14 cellular contexts compared by ENCODE assay signal in the genomic region with DNA sequence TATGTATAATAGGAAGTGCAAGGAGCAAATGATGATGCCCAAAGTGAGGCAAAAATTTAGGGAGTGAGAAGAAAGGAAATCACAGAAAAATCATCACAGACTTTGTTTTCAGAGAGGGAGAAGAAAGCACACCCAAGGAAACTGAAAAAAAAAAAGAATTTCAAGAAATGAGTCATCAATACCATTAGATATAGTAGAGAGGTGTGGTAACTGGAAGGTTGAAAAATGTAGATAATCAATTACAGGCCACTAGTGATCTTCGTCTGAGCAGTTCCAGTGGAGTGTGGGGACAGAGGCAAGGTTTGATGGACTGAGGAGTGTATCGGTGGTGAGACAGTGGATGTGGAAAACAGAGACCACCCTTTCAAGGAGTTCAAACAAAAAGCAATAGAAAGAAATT. TPM values are rescaled to one million over a fixed set of nuclear protein-coding genes. Genes with fewer than 3 reads are reported as not detected.
DNase-seq lines count a peak whose midpoint lies in the region; ATAC-seq lines count a peak whose summit lies in the region.
"Had no signal": no experiment of that assay in that cellular context is flagged by ENCODE, and none has a peak within 500 bp of the region (broad histone marks: within the 10 kb centered on the region; RNA-seq: fewer than 3 reads in every experiment).

No MANE protein-coding gene starts in this region.

- no peak overlapping the region for H2BK15ac ChIP-seq in neuronal stem cell (ENCODE audit: low read length)

- no peaks in the 10 kb centered on the region for H3K36me3 ChIP-seq in neuronal stem cell (replicated peaks in 1 of 2; ENCODE audit: control insufficient read depth in 2 of 2, insufficient read depth in 2 of 2, low read length in 2 of 2)

- H2BK120ac ChIP-seq in neuronal stem cell (ENCODE audit: low read depth, low read length), result no peak overlapping the region

- peaks cover 9% of the 10 kb centered on the region for H3K27me3 Mint-ChIP-seq in activated T-cell treated with anti-CD3 and anti-CD28 coated beads, Interleukin-2, amount 50 U/mL, for 72 hours (ENCODE audit: low read depth)

- H3K4me1 ChIP-seq in neuronal stem cell (ENCODE audit: control insufficient read depth in 2 of 2, insufficient read depth in 1 of 2, low read depth in 1 of 2, low read length in 2 of 2), result no peaks in the 10 kb centered on the region

- DNase-seq in activated effector memory CD4-positive, alpha-beta T cell treated with Interleukin-2 at 50 U/mL for 16 hours, result no peak
- no peak for DNase-seq in activated T-cell treated with anti-CD3 and anti-CD28 coated beads, Interleukin-2, amount 50 U/mL, for 72 hours
- DNase-seq in NCI-H510A treated with DMSO at 0.1 percent for 48 hours (lab: John Stamatoyannopoulos, UW) (no peak), neuronal stem cell (ENCODE audit: low spot score) (no peak)
- DNase-seq: activated CD4-positive, alpha-beta T cell treated with anti-CD3 and anti-CD28 coated beads for 36 hours; aorta; occipital lobe had no signal

- H3K9me3 Mint-ChIP-seq in activated T-cell treated with anti-CD3 and anti-CD28 coated beads, Interleukin-2, amount 50 U/mL, for 72 hours, result no peaks in the 10 kb centered on the region

- no peak overlapping the region for H3K9ac ChIP-seq in neuronal stem cell (ENCODE audit: low read depth, low read length, poor library complexity)

- no peak overlapping the region for H2AFZ ChIP-seq in neuronal stem cell (ENCODE audit: low read length)

- no peak overlapping the region for H3K14ac ChIP-seq in neuronal stem cell (ENCODE audit: low read length)

- H3K4me3 ChIP-seq in neuronal stem cell (ENCODE audit: low read length in 2 of 2), result no peak overlapping the region

- no peak overlapping the region for H3K4me3 Mint-ChIP-seq in activated T-cell treated with anti-CD3 and anti-CD28 coated beads, Interleukin-2, amount 50 U/mL, for 72 hours
- H3K4me3 Mint-ChIP-seq: activated CD4-positive, alpha-beta T cell treated with anti-CD3 and anti-CD28 coated beads for 36 hours had no signal

- H3K27me3 ChIP-seq in neuronal stem cell (ENCODE audit: control insufficient read depth in 3 of 3, insufficient read depth in 3 of 3, low read depth in 1 of 3, low read length in 3 of 3), result no peaks in the 10 kb centered on the region

- no peak overlapping the region for H2BK5ac ChIP-seq in neuronal stem cell (ENCODE audit: low read length)

- H3K18ac ChIP-seq in neuronal stem cell (ENCODE audit: low read length), result no peak overlapping the region

- H2AK5ac ChIP-seq in neuronal stem cell (ENCODE audit: low read depth, low read length), result no peak overlapping the region

- no CpG with 5 or more reads among the region's 2 CpGs for WGBS in neuronal stem cell (ENCODE audit: extremely low coverage in 2 of 2, insufficient read length in 2 of 2, insufficient replicate concordance in 1 of 2), 2 donors

- no peaks in the 10 kb centered on the region for H3K4me1 Mint-ChIP-seq in activated T-cell treated with anti-CD3 and anti-CD28 coated beads, Interleukin-2, amount 50 U/mL, for 72 hours (ENCODE audit: low read depth)
- H3K4me1 Mint-ChIP-seq: activated CD4-positive, alpha-beta T cell treated with anti-CD3 and anti-CD28 coated beads for 36 hours had no signal

- no peak overlapping the region for H2BK12ac ChIP-seq in neuronal stem cell (ENCODE audit: low read length)

- no peaks in the 10 kb centered on the region for H3K79me1 ChIP-seq in neuronal stem cell (ENCODE audit: low read depth, low read length)

- ATAC-seq in GM18867 (IDR thresholded peaks at IDR 0.05; ENCODE audit: unreplicated experiment) (peak; percentile 83), GM21381 (IDR thresholded peaks at IDR 0.05; ENCODE audit: unreplicated experiment) (peak; percentile 75), HG02938 (IDR thresholded peaks at IDR 0.05; ENCODE audit: unreplicated experiment) (peak; percentile 78), HG03460 (IDR thresholded peaks at IDR 0.05; ENCODE audit: unreplicated experiment) (peak; percentile 85)
- ATAC-seq in activated T-cell treated with anti-CD3 and anti-CD28 coated beads, Interleukin-2, amount 50 U/mL, for 72 hours (replicated peaks in 1 of 2), result no peak
- ATAC-seq: activated CD4-positive, alpha-beta T cell treated with anti-CD3 and anti-CD28 coated beads for 36 hours; HCT116 had no signal

- H3K4me2 ChIP-seq in neuronal stem cell (ENCODE audit: insufficient read depth, low read length, poor library complexity, severe bottlenecking), result no peak overlapping the region

- H3K4ac ChIP-seq in neuronal stem cell (ENCODE audit: low read length), result no peak overlapping the region

- H3K36me3 Mint-ChIP-seq in activated T-cell treated with anti-CD3 and anti-CD28 coated beads, Interleukin-2, amount 50 U/mL, for 72 hours (ENCODE audit: insufficient read depth in 2 of 2), result no peaks in the 10 kb centered on the region

- no peak overlapping the region for H3K27ac Mint-ChIP-seq in activated T-cell treated with anti-CD3 and anti-CD28 coated beads, Interleukin-2, amount 50 U/mL, for 72 hours
- H3K27ac Mint-ChIP-seq: activated CD4-positive, alpha-beta T cell treated with anti-CD3 and anti-CD28 coated beads for 36 hours had no signal

- no peak overlapping the region for H4K91ac ChIP-seq in neuronal stem cell (ENCODE audit: low read depth, low read length, poor library complexity)

- H4K8ac ChIP-seq in neuronal stem cell (ENCODE audit: low read depth, low read length), result no peak overlapping the region

- H3K27ac ChIP-seq in neuronal stem cell (replicated peaks; ENCODE audit: low read length), result no peak overlapping the region
- H3K27ac ChIP-seq: RWPE1 had no signal

- H3K9me3 ChIP-seq in neuronal stem cell (replicated peaks in 1 of 2; ENCODE audit: control insufficient read depth in 2 of 2, insufficient read depth in 1 of 2, low read depth in 1 of 2, low read length in 2 of 2), result no peaks in the 10 kb centered on the region

- H3K23ac ChIP-seq in neuronal stem cell (ENCODE audit: low read depth, low read length, poor library complexity), result no peak overlapping the region

RNA-seq across cellular contexts. Expression of gene ASB4, which starts 31.7 kb away (rescaled TPM):
- not detected for total RNA-seq in activated T-cell treated with anti-CD3 and anti-CD28 coated beads, Interleukin-2, amount 50 U/mL, for 72 hours
- polyA plus RNA-seq in neuronal stem cell (2013, experiment 1 of 2), result 0.01 TPM
- 0.01 TPM for polyA plus RNA-seq in neuronal stem cell (2013, experiment 2 of 2)
- total RNA-seq: activated CD4-positive, alpha-beta T cell treated with anti-CD3 and anti-CD28 coated beads for 36 hours; aorta; T-helper 2 cell treated with Interferon-gamma antibody and Interleukin-4, amounts not matched to agents 100 ng/mL and 5 ng/mL, for 36 hours had no signal
- polyA plus RNA-seq: aorta had no signal

Comparison
In these comparisons a context has a peak if more than half of its experiments do, and no peak if none do; other contexts are left out.
1. ATAC-seq: peak in GM18867 (single experiment), GM21381 (single experiment), HG02938 (single experiment) and HG03460 (single experiment); none in activated T-cell treated with anti-CD3 and anti-CD28 coated beads, Interleukin-2, amount 50 U/mL, for 72 hours (0 of 2).